ENCODE assay signal across 1 cellular context in the genomic region with DNA sequence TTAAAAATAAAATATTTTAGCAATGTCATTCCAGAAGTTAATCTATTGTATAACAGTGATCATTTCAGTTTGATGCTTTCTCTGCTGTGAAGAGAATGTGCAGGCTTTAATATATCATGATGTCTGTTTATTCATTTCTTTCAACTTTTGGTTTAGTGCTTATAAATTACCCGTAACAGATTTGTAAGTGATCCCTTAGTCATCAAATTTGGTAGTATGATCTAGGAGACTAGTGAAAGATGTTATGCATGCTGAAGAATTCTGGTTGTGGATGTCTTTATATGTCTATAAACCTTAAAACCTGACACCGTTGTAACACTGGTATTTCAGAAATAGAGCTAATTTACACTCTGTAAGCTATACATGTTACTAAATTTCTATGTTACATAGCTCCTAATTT.
TF ChIP-seq lines count a peak whose summit lies in the region.

No MANE protein-coding gene starts in this region.

TF ChIP-seq in HepG2, 621 proteins besides CTCF, POLR2A, EP300 and RAD21 (continued from another document):
- TF ChIP-seq KLF11 (CRISPR knock-in tag; IDR thresholded peaks at IDR 0.05) (no peak), MEIS1 (CRISPR knock-in tag; IDR thresholded peaks at IDR 0.05; ENCODE audit: borderline replicate concordance) (no peak), HNRNPL (IDR thresholded peaks at IDR 0.05; ENCODE audit: low read depth, low read length) (no peak), KDM4B (CRISPR knock-in tag; IDR thresholded peaks at IDR 0.05) (no peak), KDM1A (CRISPR knock-in tag; IDR thresholded peaks at IDR 0.05) (no peak)
